ENCODE assay signal across 10 cellular contexts in genomic region chr19:52492201-52492960, GRCh38. TPM values are rescaled to one million over a fixed set of nuclear protein-coding genes. Genes with fewer than 3 reads are reported as not detected.
DNase-seq lines count a peak whose midpoint lies in the region; ATAC-seq and TF ChIP-seq lines count a peak whose summit lies in the region.
"Had no signal": no experiment of that assay in that cellular context is flagged by ENCODE, and none has a peak within 500 bp of the region (broad histone marks: within the 10 kb centered on the region; RNA-seq: fewer than 3 reads in every experiment).

No MANE protein-coding gene starts in this region.

- no peaks in the 10 kb centered on the region for H3K36me3 ChIP-seq in iPS DF 6.9 (ENCODE audit: control insufficient read depth, insufficient read depth, low read length)
- H3K36me3 ChIP-seq in stomach = peaks cover 0 to 35% (median 2%) of the 10 kb centered on the region in 4 donors
- H3K36me3 ChIP-seq: BLaER1 had no signal

- H3K4me1 ChIP-seq in iPS DF 6.9 (ENCODE audit: control insufficient read depth, insufficient read depth, low read length) (no peaks in the 10 kb centered on the region), stomach (peaks cover 0 to 4% (median 0%) of the 10 kb centered on the region in 4 donors)
- H3K4me1 ChIP-seq: BLaER1 had no signal

- DNase-seq in activated T-cell treated with anti-CD3 and anti-CD28 coated beads, Interleukin-2, amount 50 U/mL, for 48 hours = peak; percentile 19 to 25
- DNase-seq in activated T-cell treated with anti-CD3 and anti-CD28 coated beads for 4 hours (no peak), RPMI8226 (peak; percentile 70), iPS DF 6.9 (ENCODE audit: low read depth, low spot score) (no peak), stomach (no peak)

- intact Hi-C loops in stomach (cut with DNase I; ENCODE audit: low total_unique reads) = no loop called here

- ATAC-seq in GM19452 (IDR thresholded peaks at IDR 0.05; ENCODE audit: unreplicated experiment) (no peak), HG02588 (IDR thresholded peaks at IDR 0.05; ENCODE audit: unreplicated experiment) (no peak), HG03280 (IDR thresholded peaks at IDR 0.05; ENCODE audit: unreplicated experiment) (no peak)
- ATAC-seq: Panc1 had no signal

- H3K4me3 ChIP-seq in iPS DF 6.9 (ENCODE audit: low read length) = peak overlapping the region; percentile 51; the same call in 1 of the 2 replicates
- peak overlapping the region in 3 of 4 donors; percentile 8 to 23 (median 13) for H3K4me3 ChIP-seq in stomach
- H3K4me3 ChIP-seq: BLaER1 had no signal

- H3K27ac ChIP-seq in iPS DF 6.9 (ENCODE audit: low read length) = no peak overlapping the region
- H3K27ac ChIP-seq in stomach = no peak overlapping the region
- H3K27ac ChIP-seq: BLaER1 had no signal

- no peaks in the 10 kb centered on the region for H3K9me3 ChIP-seq in iPS DF 6.9 (ENCODE audit: control insufficient read depth, insufficient read depth, low read length)
- H3K9me3 ChIP-seq in stomach = peaks cover 29 to 98% (median 92%) of the 10 kb centered on the region in 4 donors

- H3K27me3 ChIP-seq in iPS DF 6.9 (ENCODE audit: control insufficient read depth, insufficient read depth, low read length) (no peaks in the 10 kb centered on the region), stomach (no peaks in the 10 kb centered on the region)
- H3K27me3 ChIP-seq: BLaER1 had no signal

- TF ChIP-seq POLR2A in stomach (IDR thresholded peaks at IDR 0.05) = no peak

- no peak for TF ChIP-seq CTCF in stomach (IDR thresholded peaks at IDR 0.05)

- WGBS in iPS DF 6.9 (ENCODE audit: insufficient coverage, insufficient read length) = no CpG with 5 or more reads among the region's 37 CpGs
- 24 to 41% (median 28%) methylated on average over 20 to 37 of the region's 37 CpGs for WGBS in stomach, 5 donors

- TF ChIP-seq EP300 in stomach (IDR thresholded peaks at IDR 0.05) = no peak

RNA-seq across cellular contexts. Expression of gene ZNF808, which starts 35.1 kb away (rescaled TPM):
- 10 to 100 TPM; 11.7 to 41.5 (median 24.8) TPM for total RNA-seq in stomach
- 1 to 10 TPM in 2 of 3 donors, under 1 TPM in 1; 0.92 to 1.9 (median 1.5) TPM for polyA plus RNA-seq in stomach

RNA-seq across cellular contexts. Expression of gene ZNF578, which starts 39.0 kb away (rescaled TPM):
- 1 to 10 TPM in 1 of 5 donors, under 1 TPM in 1, not detected in 3; 0.45 to 4.4 TPM for total RNA-seq in stomach
- polyA plus RNA-seq in stomach = under 1 TPM in 2 of 3 donors, not detected in 1; 0.25 to 0.43 TPM

Comparison
In these comparisons a context has a peak if more than half of its experiments do, and no peak if none do; other contexts are left out.
1. DNase-seq: peak in activated T-cell treated with anti-CD3 and anti-CD28 coated beads, Interleukin-2, amount 50 U/mL, for 48 hours (2 of 2) and RPMI8226 (single experiment); none in activated T-cell treated with anti-CD3 and anti-CD28 coated beads for 4 hours (single experiment), iPS DF 6.9 (single experiment) and stomach (single experiment).